Comparison of ENCODE assay signal across 2 cellular contexts in the genomic region with DNA sequence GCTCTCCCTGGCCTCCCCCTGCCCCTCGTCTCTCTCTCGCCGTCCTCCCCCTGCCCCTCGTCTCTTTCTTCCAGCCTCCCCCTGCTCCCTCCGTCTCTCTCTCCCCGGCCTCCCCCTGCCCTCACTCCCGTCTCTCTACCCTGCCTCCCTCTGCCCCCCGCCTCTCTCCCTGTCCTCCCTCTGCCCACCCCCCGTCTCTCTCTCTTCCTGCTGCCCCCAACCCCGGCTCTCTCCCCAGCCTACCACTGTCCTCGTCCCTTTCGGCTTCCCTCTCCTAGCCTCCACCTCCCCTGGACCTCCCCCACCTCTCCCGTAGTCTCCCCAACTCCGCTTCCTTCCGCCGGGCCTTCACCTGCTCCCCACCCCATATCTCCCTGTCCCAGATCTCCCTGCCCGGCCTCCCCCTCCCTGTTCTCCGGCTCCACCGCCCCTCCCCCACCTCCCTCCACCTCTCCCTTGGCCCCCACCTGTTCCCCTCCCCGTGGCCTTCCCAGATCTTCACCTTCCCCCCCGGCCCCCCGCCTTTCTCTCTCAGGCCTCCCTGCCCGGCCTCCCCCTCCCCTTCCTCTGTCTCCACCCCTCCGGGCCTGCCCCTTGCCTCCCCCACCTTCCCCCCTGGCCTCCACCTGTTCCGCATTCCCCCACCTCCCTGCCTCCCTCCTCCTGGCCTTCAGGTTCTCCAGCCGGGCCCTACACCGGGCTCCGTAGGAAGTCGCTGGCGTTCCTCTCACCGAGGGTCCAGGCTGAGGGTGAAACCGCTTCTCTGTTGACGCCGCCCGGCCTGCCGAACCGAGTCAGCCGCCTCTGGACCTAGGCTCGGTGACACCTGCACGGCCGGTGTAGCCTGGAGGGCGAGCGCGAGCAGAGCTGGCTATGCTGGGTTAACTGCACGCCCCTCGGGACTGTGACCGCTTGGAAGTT.
TF ChIP-seq lines count a peak whose summit lies in the region.

No MANE protein-coding gene starts in this region.

TF ChIP-seq in IMR-90, 13 proteins besides CTCF, POLR2A, EP300 and RAD21:
- TF ChIP-seq SMC3 (IDR thresholded peaks at IDR 0.05; ENCODE audit: low read depth, low read length) (no peak), MAZ (IDR thresholded peaks at IDR 0.05; ENCODE audit: borderline replicate concordance, low read depth, low read length) (no peak), FOS (IDR thresholded peaks at IDR 0.05; ENCODE audit: low read depth, low read length) (no peak), CEBPB (IDR thresholded peaks at IDR 0.05; ENCODE audit: low read depth, low read length) (no peak), MAFK (IDR thresholded peaks at IDR 0.05; ENCODE audit: low read depth, low read length) (no peak), NFE2L2 (IDR thresholded peaks at IDR 0.05; ENCODE audit: low read depth, low read length) (no peak), RCOR1 (IDR thresholded peaks at IDR 0.05; ENCODE audit: insufficient replicate concordance, low read length) (no peak)
- TF ChIP-seq, protein P1, sequence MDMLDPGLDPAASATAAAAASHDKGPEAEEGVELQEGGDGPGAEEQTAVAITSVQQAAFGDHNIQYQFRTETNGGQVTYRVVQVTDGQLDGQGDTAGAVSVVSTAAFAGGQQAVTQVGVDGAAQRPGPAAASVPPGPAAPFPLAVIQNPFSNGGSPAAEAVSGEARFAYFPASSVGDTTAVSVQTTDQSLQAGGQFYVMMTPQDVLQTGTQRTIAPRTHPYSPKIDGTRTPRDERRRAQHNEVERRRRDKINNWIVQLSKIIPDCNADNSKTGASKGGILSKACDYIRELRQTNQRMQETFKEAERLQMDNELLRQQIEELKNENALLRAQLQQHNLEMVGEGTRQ (IDR thresholded peaks at IDR 0.05; ENCODE audit: low read depth, low read length), result no peak

TF ChIP-seq in K562, 482 proteins besides CTCF, POLR2A, EP300 and RAD21 (continues in another document):
- TF ChIP-seq, protein P2, sequence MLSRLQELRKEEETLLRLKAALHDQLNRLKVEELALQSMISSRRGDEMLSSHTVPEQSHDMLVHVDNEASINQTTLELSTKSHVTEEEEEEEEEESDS (CRISPR knock-in tag; IDR thresholded peaks at IDR 0.05), result no peak
- TF ChIP-seq SMAD4 (CRISPR knock-in tag; conservative IDR thresholded peaks at IDR 0.05) (no peak), CHD2 (IDR thresholded peaks at IDR 0.05; ENCODE audit: low read depth, low read length) (no peak), KDM4B (IDR thresholded peaks at IDR 0.05; ENCODE audit: borderline replicate concordance in 2 of 2, low read depth in 1 of 2) (0 out of 4 replicates have a peak, but pooled peaks of 1 of the 2 experiments have one; percentile 1), OTX1 (CRISPR knock-in tag; IDR thresholded peaks at IDR 0.05) (no peak), CXXC5 (CRISPR knock-in tag; IDR thresholded peaks at IDR 0.05) (no peak), ZNF311 (CRISPR knock-in tag; IDR thresholded peaks at IDR 0.05) (no peak), JUN (IDR thresholded peaks at IDR 0.05; ENCODE audit: borderline replicate concordance, low read depth, low read length) (no peak), JUN (CRISPR knock-in tag; IDR thresholded peaks at IDR 0.05; ENCODE audit: borderline replicate concordance) (no peak), ZNF79 (CRISPR knock-in tag; IDR thresholded peaks at IDR 0.05; ENCODE audit: low read depth) (no peak), CREB3L1 (IDR thresholded peaks at IDR 0.05; ENCODE audit: borderline replicate concordance, low read depth) (no peak), PHF8 (IDR thresholded peaks at IDR 0.05; ENCODE audit: borderline replicate concordance, low read length) (peak; percentile 7; the same call in 1 of the 2 replicates), MCM3 (IDR thresholded peaks at IDR 0.05) (no peak), USF1 (CRISPR knock-in tag; IDR thresholded peaks at IDR 0.05) (no peak), FOXP1 (CRISPR knock-in tag; IDR thresholded peaks at IDR 0.05) (no peak), DDX20 (tag; IDR thresholded peaks at IDR 0.05; ENCODE audit: low read depth) (no peak), RHOXF2B (CRISPR knock-in tag; conservative IDR thresholded peaks at IDR 0.05) (no peak), ZNF76 (CRISPR knock-in tag; IDR thresholded peaks at IDR 0.05; ENCODE audit: borderline replicate concordance) (no peak), RFX5 (IDR thresholded peaks at IDR 0.05; ENCODE audit: low read depth, low read length) (no peak), ZBTB2 (IDR thresholded peaks at IDR 0.05) (0 out of 2 replicates have a peak, but pooled peaks have one; percentile 2), E2F1 (CRISPR knock-in tag; IDR thresholded peaks at IDR 0.05) (no peak), ZNF280A (IDR thresholded peaks at IDR 0.05; ENCODE audit: low read depth, partially characterized antibody) (no peak), ZNF184 (CRISPR knock-in tag; IDR thresholded peaks at IDR 0.05) (no peak), CHD1 (IDR thresholded peaks at IDR 0.05; ENCODE audit: low read length) (peak; percentile 44), E2F3 (CRISPR knock-in tag; IDR thresholded peaks at IDR 0.05) (no peak), CBX3 (IDR thresholded peaks at IDR 0.05; ENCODE audit: borderline replicate concordance in 1 of 2, low read length in 2 of 2) (no peak), HMG20B (CRISPR knock-in tag; IDR thresholded peaks at IDR 0.05) (no peak), KLF10 (CRISPR knock-in tag; IDR thresholded peaks at IDR 0.05) (no peak), ATF2 (CRISPR knock-in tag; IDR thresholded peaks at IDR 0.05) (no peak), ZNF197 (CRISPR knock-in tag; IDR thresholded peaks at IDR 0.05; ENCODE audit: low read depth) (no peak), MYBL2 (IDR thresholded peaks at IDR 0.05; ENCODE audit: low read depth) (no peak), MYBL2 (CRISPR knock-in tag; IDR thresholded peaks at IDR 0.05; ENCODE audit: borderline replicate concordance) (no peak), GATAD2B (IDR thresholded peaks at IDR 0.05; ENCODE audit: borderline replicate concordance) (no peak), BRF2 (IDR thresholded peaks at IDR 0.05; ENCODE audit: borderline replicate concordance, insufficient read depth, insufficient read length) (no peak), NFIC (IDR thresholded peaks at IDR 0.05) (peak; percentile 33; the same call in 1 of the 2 replicates), ZNF175 (CRISPR knock-in tag; IDR thresholded peaks at IDR 0.05; ENCODE audit: low read depth) (no peak), ZBTB26 (CRISPR knock-in tag; IDR thresholded peaks at IDR 0.05) (no peak), BMI1 (IDR thresholded peaks at IDR 0.05; ENCODE audit: low read length) (no peak), RBM17 (IDR thresholded peaks at IDR 0.05; ENCODE audit: borderline replicate concordance, low read depth, low read length) (no peak), PCBP1 (IDR thresholded peaks at IDR 0.05; ENCODE audit: low read depth, low read length, poor library complexity, severe bottlenecking) (no peak)
- TF ChIP-seq, protein P3, sequence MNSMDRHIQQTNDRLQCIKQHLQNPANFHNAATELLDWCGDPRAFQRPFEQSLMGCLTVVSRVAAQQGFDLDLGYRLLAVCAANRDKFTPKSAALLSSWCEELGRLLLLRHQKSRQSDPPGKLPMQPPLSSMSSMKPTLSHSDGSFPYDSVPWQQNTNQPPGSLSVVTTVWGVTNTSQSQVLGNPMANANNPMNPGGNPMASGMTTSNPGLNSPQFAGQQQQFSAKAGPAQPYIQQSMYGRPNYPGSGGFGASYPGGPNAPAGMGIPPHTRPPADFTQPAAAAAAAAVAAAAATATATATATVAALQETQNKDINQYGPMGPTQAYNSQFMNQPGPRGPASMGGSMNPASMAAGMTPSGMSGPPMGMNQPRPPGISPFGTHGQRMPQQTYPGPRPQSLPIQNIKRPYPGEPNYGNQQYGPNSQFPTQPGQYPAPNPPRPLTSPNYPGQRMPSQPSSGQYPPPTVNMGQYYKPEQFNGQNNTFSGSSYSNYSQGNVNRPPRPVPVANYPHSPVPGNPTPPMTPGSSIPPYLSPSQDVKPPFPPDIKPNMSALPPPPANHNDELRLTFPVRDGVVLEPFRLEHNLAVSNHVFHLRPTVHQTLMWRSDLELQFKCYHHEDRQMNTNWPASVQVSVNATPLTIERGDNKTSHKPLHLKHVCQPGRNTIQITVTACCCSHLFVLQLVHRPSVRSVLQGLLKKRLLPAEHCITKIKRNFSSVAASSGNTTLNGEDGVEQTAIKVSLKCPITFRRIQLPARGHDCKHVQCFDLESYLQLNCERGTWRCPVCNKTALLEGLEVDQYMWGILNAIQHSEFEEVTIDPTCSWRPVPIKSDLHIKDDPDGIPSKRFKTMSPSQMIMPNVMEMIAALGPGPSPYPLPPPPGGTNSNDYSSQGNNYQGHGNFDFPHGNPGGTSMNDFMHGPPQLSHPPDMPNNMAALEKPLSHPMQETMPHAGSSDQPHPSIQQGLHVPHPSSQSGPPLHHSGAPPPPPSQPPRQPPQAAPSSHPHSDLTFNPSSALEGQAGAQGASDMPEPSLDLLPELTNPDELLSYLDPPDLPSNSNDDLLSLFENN (IDR thresholded peaks at IDR 0.05; ENCODE audit: low read depth in 2 of 2, low read length in 2 of 2), result no peak
